ENCODE assay signal across 1 cellular context in the genomic region with DNA sequence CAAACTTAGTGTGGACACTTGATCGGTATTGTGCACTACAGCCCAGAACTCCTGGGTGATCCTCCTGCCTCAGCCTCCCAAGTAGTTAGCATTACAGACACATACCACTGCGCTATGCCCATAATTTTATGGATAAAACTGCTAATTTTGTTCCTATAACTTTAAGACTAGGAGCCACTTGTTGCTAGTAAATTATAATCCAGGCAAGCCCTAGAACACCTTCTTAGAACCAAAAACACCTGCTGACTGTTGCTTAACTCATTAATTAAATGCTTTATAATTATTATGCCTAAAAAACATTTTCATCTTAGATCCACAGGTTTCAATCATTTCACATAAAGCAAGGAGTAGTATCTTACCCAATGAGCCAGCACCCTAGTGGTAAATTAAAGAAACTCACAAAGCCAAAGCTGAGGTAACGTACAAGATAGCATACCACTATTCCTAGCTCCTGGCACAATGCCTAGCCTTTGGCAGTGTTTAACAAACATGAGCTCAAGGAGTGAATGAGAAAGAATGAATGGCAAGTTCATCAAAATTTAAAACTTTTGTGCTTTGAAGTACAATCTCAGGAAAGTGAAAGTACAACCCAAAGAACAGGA.
TF ChIP-seq lines count a peak whose summit lies in the region.

No MANE protein-coding gene starts in this region.

TF ChIP-seq in HepG2, 621 proteins besides CTCF, POLR2A, EP300 and RAD21:
- TF ChIP-seq, protein P1, sequence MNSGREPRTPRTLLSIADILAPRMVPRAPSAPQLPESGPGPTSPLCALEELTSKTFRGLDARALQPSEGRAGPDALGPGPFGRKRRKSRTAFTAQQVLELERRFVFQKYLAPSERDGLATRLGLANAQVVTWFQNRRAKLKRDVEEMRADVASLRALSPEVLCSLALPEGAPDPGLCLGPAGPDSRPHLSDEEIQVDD (CRISPR knock-in tag; IDR thresholded peaks at IDR 0.05; ENCODE audit: borderline replicate concordance): no peak
- TF ChIP-seq RNF2 (conservative IDR thresholded peaks at IDR 0.05; ENCODE audit: low read depth) (no peak), NFYC (CRISPR knock-in tag; IDR thresholded peaks at IDR 0.05) (no peak), ZNF317 (CRISPR knock-in tag; IDR thresholded peaks at IDR 0.05) (no peak), ZNF3 (CRISPR knock-in tag; IDR thresholded peaks at IDR 0.05) (no peak)
- TF ChIP-seq, protein P2, sequence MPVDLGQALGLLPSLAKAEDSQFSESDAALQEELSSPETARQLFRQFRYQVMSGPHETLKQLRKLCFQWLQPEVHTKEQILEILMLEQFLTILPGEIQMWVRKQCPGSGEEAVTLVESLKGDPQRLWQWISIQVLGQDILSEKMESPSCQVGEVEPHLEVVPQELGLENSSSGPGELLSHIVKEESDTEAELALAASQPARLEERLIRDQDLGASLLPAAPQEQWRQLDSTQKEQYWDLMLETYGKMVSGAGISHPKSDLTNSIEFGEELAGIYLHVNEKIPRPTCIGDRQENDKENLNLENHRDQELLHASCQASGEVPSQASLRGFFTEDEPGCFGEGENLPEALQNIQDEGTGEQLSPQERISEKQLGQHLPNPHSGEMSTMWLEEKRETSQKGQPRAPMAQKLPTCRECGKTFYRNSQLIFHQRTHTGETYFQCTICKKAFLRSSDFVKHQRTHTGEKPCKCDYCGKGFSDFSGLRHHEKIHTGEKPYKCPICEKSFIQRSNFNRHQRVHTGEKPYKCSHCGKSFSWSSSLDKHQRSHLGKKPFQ (CRISPR knock-in tag; IDR thresholded peaks at IDR 0.05; ENCODE audit: insufficient replicate concordance): no peak
- TF ChIP-seq, protein P3, sequence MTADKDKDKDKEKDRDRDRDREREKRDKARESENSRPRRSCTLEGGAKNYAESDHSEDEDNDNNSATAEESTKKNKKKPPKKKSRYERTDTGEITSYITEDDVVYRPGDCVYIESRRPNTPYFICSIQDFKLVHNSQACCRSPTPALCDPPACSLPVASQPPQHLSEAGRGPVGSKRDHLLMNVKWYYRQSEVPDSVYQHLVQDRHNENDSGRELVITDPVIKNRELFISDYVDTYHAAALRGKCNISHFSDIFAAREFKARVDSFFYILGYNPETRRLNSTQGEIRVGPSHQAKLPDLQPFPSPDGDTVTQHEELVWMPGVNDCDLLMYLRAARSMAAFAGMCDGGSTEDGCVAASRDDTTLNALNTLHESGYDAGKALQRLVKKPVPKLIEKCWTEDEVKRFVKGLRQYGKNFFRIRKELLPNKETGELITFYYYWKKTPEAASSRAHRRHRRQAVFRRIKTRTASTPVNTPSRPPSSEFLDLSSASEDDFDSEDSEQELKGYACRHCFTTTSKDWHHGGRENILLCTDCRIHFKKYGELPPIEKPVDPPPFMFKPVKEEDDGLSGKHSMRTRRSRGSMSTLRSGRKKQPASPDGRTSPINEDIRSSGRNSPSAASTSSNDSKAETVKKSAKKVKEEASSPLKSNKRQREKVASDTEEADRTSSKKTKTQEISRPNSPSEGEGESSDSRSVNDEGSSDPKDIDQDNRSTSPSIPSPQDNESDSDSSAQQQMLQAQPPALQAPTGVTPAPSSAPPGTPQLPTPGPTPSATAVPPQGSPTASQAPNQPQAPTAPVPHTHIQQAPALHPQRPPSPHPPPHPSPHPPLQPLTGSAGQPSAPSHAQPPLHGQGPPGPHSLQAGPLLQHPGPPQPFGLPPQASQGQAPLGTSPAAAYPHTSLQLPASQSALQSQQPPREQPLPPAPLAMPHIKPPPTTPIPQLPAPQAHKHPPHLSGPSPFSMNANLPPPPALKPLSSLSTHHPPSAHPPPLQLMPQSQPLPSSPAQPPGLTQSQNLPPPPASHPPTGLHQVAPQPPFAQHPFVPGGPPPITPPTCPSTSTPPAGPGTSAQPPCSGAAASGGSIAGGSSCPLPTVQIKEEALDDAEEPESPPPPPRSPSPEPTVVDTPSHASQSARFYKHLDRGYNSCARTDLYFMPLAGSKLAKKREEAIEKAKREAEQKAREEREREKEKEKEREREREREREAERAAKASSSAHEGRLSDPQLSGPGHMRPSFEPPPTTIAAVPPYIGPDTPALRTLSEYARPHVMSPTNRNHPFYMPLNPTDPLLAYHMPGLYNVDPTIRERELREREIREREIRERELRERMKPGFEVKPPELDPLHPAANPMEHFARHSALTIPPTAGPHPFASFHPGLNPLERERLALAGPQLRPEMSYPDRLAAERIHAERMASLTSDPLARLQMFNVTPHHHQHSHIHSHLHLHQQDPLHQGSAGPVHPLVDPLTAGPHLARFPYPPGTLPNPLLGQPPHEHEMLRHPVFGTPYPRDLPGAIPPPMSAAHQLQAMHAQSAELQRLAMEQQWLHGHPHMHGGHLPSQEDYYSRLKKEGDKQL (CRISPR knock-in tag; IDR thresholded peaks at IDR 0.05; ENCODE audit: low read depth): no peak
TF ChIP-seq in HepG2: peak in this region for 0.
